Comparison of ENCODE assay signal across 23 cellular contexts in genomic region chr11:111162306-111162705, GRCh38.
DNase-seq lines count a peak whose midpoint lies in the region; ATAC-seq and TF ChIP-seq lines count a peak whose summit lies in the region.
"Had no signal": no experiment of that assay in that cellular context is flagged by ENCODE, and none has a peak within 500 bp of the region (broad histone marks: within the 10 kb centered on the region; RNA-seq: fewer than 3 reads in every experiment).

No MANE protein-coding gene starts in this region.

- DNase-seq in AG09309 (ENCODE audit: low read depth) (no peak), NCI-H226 (peak; percentile 54), cardiac fibroblast (ENCODE audit: low read depth in 2 of 2) (peak; percentile 56 to 65), kidney tubule cell (ENCODE audit: low spot score) (peak; percentile 37), NCI-H187 (lab: John Stamatoyannopoulos, UW) (no peak), DMS 273 treated with DMSO at 0.1 percent for 48 hours (lab: John Stamatoyannopoulos, UW) (no peak)
- no peak for DNase-seq in activated CD8-positive, alpha-beta memory T cell treated with anti-CD3 and anti-CD28 coated beads, Interleukin-2, amount 50 U/mL, for 48 hours
- DNase-seq: activated naive CD4-positive, alpha-beta T cell treated with anti-CD3 and anti-CD28 coated beads, Interleukin-2, amount 50 U/mL, for 16 hours; activated T-cell treated with anti-CD3 and anti-CD28 coated beads for 4 hours; brain microvascular endothelial cell; CD8-positive, alpha-beta T cell; DMS79; H9; midbrain; NCI-H2029; NCI-H446 treated with DMSO at 0.1 percent for 48 hours; stimulated activated naive B cell treated with anti-CD40 and anti-IgM and Interleukin-4, amounts not matched to agents 10 μg/mL and 1 μg/mL and 100 μg/mL, for 72 hours; T-cell; tibial artery had no signal

- peak; percentile 2 for TF ChIP-seq CTCF in AG09309 (IDR thresholded peaks at IDR 0.05; ENCODE audit: control insufficient read depth, insufficient read depth, low read depth, low read length, missing control alignments)
- no peak for TF ChIP-seq CTCF in cardiac fibroblast (IDR thresholded peaks at IDR 0.05; ENCODE audit: low read depth, low read length)

- no peak for ATAC-seq in HG03196 (IDR thresholded peaks at IDR 0.05; ENCODE audit: unreplicated experiment)
- ATAC-seq: CD8-positive, alpha-beta T cell; Right ventricle myocardium inferior; stimulated activated naive B cell treated with anti-CD40 and anti-IgM and Interleukin-4, amounts not matched to agents 10 μg/mL and 1 μg/mL and 100 μg/mL, for 72 hours; T-cell had no signal

- H3K4me3 ChIP-seq in AG09309 (ENCODE audit: control insufficient read depth, low read depth, low read length) (no peak overlapping the region), cardiac fibroblast (replicated peaks in 1 of 2; ENCODE audit: low read depth in 2 of 2, low read length in 2 of 2) (no peak overlapping the region)
- H3K4me3 ChIP-seq: hepatocyte, right atrium auricular region, tibial artery had no signal

Comparison
In these comparisons a context has a peak if more than half of its experiments do, and no peak if none do; other contexts are left out.
1. DNase-seq: peak in NCI-H226 (single experiment), cardiac fibroblast (2 of 2) and kidney tubule cell (single experiment); none in AG09309 (single experiment), NCI-H187 (0 of 2), DMS 273 treated with DMSO at 0.1 percent for 48 hours (single experiment) and activated CD8-positive, alpha-beta memory T cell treated with anti-CD3 and anti-CD28 coated beads, Interleukin-2, amount 50 U/mL, for 48 hours (single experiment).